8 cellular contexts compared by ENCODE assay signal in the genomic region with DNA sequence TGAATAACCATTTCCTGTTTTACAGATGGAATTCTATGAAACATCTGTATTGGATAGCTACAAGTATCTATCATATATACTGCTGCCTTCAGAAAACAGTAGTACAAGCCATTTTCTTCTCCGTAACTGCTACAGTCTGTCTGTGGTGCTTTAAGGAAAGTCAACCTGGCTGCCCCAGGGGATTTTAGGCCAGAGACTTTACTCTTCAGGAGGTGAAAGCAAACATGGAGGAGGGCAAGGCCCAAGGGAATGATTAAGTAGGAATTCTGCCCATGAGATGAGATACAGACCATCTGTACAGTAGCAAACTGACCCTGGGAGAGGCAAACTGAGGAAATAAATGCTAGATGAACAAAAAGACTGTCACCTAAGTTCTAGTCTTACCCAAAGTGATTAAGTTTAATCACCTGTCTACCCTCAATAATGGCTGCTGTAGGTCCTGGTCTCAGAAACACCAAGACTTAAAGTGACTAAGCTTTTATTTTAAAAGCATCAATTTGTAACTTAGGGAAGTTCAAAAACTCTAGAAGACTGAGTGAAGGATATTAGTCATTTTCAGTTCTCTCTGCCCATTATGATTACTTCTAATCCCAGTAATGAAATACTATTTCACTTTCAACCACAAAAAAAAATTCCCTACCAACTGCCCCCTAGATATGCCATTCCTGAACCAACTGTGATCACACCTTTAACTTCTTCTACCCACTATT. TPM values are rescaled to one million over a fixed set of nuclear protein-coding genes. Genes with fewer than 3 reads are reported as not detected.
A peak's percentile ranks its signal among the peaks of the same experiment; 100 is the strongest.
DNase-seq lines count a peak whose midpoint lies in the region; ATAC-seq, FAIRE-seq and TF ChIP-seq lines count a peak whose summit lies in the region.

No MANE protein-coding gene starts in this region.

- H3K27me3 ChIP-seq in CD4-positive, alpha-beta T cell (ENCODE audit: control insufficient read depth, insufficient read depth, low read length), result no peaks in the 10 kb centered on the region
- H3K27me3 ChIP-seq in astrocyte (ENCODE audit: insufficient read depth, low read length) (no peaks in the 10 kb centered on the region), H7 (ENCODE audit: control insufficient read depth, insufficient read depth, low read length) (no peaks in the 10 kb centered on the region)

- peaks cover 9% of the 10 kb centered on the region for H3K36me3 Mint-ChIP-seq in CD4-positive, alpha-beta T cell (ENCODE audit: low read depth)
- no peaks in the 10 kb centered on the region for H3K36me3 Mint-ChIP-seq in astrocyte (ENCODE audit: low read depth, unreplicated experiment)

- CTCF ChIA-PET in CD4-positive, alpha-beta T cell (lab: Charles Lee), result interaction anchor here (0.8 kb wide), 1 partner anchor 13 kb away, joined by 3 read pairs; no protein-coding TSS in a partner anchor

- no peak for TF ChIP-seq CTCF in CD4-positive, alpha-beta T cell (IDR thresholded peaks at IDR 0.05)
- TF ChIP-seq CTCF in astrocyte (IDR thresholded peaks at IDR 0.05; ENCODE audit: insufficient read depth, low read depth, low read length), result no peak

- H3K9ac ChIP-seq in astrocyte (ENCODE audit: low read length), result no peak overlapping the region

- H3K27ac ChIP-seq in CD4-positive, alpha-beta T cell (ENCODE audit: low read depth, low read length), result no peak overlapping the region
- H3K27ac ChIP-seq in astrocyte (ENCODE audit: low read depth, low read length), result peak overlapping the region; percentile 20

- intact Hi-C loops in CD4-positive, alpha-beta T cell (cut with DNase I, micrococcal nuclease), result no loop called here

- H3K4me1 Mint-ChIP-seq in CD4-positive, alpha-beta T cell (ENCODE audit: low read depth), result peaks cover 68% of the 10 kb centered on the region
- peaks cover 27% of the 10 kb centered on the region for H3K4me1 Mint-ChIP-seq in astrocyte (ENCODE audit: low read depth, unreplicated experiment)

- H2AFZ ChIP-seq in astrocyte (ENCODE audit: low read depth, low read length), result no peak overlapping the region

- no peak for ATAC-seq in CD4-positive, alpha-beta T cell (ENCODE audit: poor library complexity)
- ATAC-seq in GM19035 (IDR thresholded peaks at IDR 0.05; ENCODE audit: unreplicated experiment) (peak; percentile 74), HG03103 (IDR thresholded peaks at IDR 0.05; ENCODE audit: low read depth, unreplicated experiment) (peak; percentile 75)

- POLR2A ChIA-PET in CD4-positive, alpha-beta T cell (lab: Charles Lee), result no interaction called here

- FAIRE-seq in astrocyte (lab: Jason Lieb, UNC) (peak; percentile 9), HTR-8/SVneo (lab: Jason Lieb, UNC) (no peak)

- H3K36me3 ChIP-seq in astrocyte (ENCODE audit: insufficient read depth, low read length) (no peaks in the 10 kb centered on the region), H7 (replicated peaks; ENCODE audit: control insufficient read depth, insufficient read depth, low read length) (no peaks in the 10 kb centered on the region; the same call in 1 of the 2 replicates)

- no peaks in the 10 kb centered on the region for H3K9me3 ChIP-seq in CD4-positive, alpha-beta T cell (ENCODE audit: control insufficient read depth, low read length)
- H3K9me3 ChIP-seq in astrocyte (ENCODE audit: insufficient read depth, low read depth, low read length), result no peaks in the 10 kb centered on the region

- peaks cover 82% of the 10 kb centered on the region for H4K20me1 ChIP-seq in astrocyte (ENCODE audit: insufficient read depth, low read length)

- H3K4me1 ChIP-seq in astrocyte (ENCODE audit: insufficient read depth, low read length), result peaks cover 3% of the 10 kb centered on the region

- H3K4me3 Mint-ChIP-seq in CD4-positive, alpha-beta T cell, result no peak overlapping the region
- no peak overlapping the region for H3K4me3 Mint-ChIP-seq in astrocyte (ENCODE audit: unreplicated experiment)

- DNase-seq in CD4-positive, alpha-beta T cell, result no peak
- no peak for DNase-seq in astrocyte (ENCODE audit: low read depth)
- no peak for DNase-seq in NCI-H2196 (lab: John Stamatoyannopoulos, UW; ENCODE audit: unreplicated experiment)
- no peak for DNase-seq in H7
- no peak for DNase-seq in ecto neural progenitor cell (ENCODE audit: low spot score)
- no peak for DNase-seq in HTR-8/SVneo (ENCODE audit: insufficient read length, low spot score)

- peak overlapping the region; percentile 55 for H3K4me2 ChIP-seq in astrocyte (ENCODE audit: low read length)

- H3K4me3 ChIP-seq in astrocyte (ENCODE audit: insufficient read depth, low read depth, low read length), result no peak overlapping the region
- no peak overlapping the region for H3K4me3 ChIP-seq in H7 (ENCODE audit: insufficient read depth, low read depth, low read length)

- peaks cover 95% of the 10 kb centered on the region for H3K79me2 ChIP-seq in astrocyte (ENCODE audit: insufficient read depth, low read length)

- no peaks in the 10 kb centered on the region for H3K9me3 Mint-ChIP-seq in CD4-positive, alpha-beta T cell
- no peaks in the 10 kb centered on the region for H3K9me3 Mint-ChIP-seq in astrocyte (ENCODE audit: unreplicated experiment)

- peak overlapping the region; percentile 4 for H3K27ac Mint-ChIP-seq in CD4-positive, alpha-beta T cell
- H3K27ac Mint-ChIP-seq in astrocyte (ENCODE audit: unreplicated experiment), result peak overlapping the region; percentile 83

- no peaks in the 10 kb centered on the region for H3K27me3 Mint-ChIP-seq in CD4-positive, alpha-beta T cell
- no peaks in the 10 kb centered on the region for H3K27me3 Mint-ChIP-seq in astrocyte (ENCODE audit: low read depth, unreplicated experiment)

RNA-seq across cellular contexts. Expression of gene MBD2, which starts 14.8 kb away (rescaled TPM):
- total RNA-seq in CD4-positive, alpha-beta T cell, result 10 to 100 TPM; 70.9 to 73.3 TPM
- 53.1 and 59.1 TPM in 2 replicates for total RNA-seq in astrocyte
- 55.9 and 61.0 TPM in 2 replicates for total RNA-seq in H7 (2014; rRNA removed; shearing (Covaris generic))

RNA-seq across cellular contexts. Expression of gene POLI, which starts 59.7 kb away (rescaled TPM):
- 10 to 100 TPM; 23.1 to 25.3 TPM for total RNA-seq in CD4-positive, alpha-beta T cell
- total RNA-seq in astrocyte, result 20.4 and 20.5 TPM in 2 replicates
- total RNA-seq in H7 (2014; rRNA removed; shearing (Covaris generic)), result 30.7 and 55.2 TPM in 2 replicates
